In genomic region chr5:131170540-131171275, GRCh38 we compare ENCODE assay signal across 1 cellular context.
TF ChIP-seq lines count a peak whose summit lies in the region.

TSS of gene LYRM7 (plus strand) at chr5:131170944. CDS start at chr5:131171021, 77 bp downstream.

TF ChIP-seq in HepG2, 621 proteins besides CTCF, POLR2A, EP300 and RAD21 (continued from another document and continues in another):
- no peak; the same call in 1 of the 2 replicates for TF ChIP-seq ZHX1 (CRISPR knock-in tag; IDR thresholded peaks at IDR 0.05; ENCODE audit: low read depth)
- TF ChIP-seq DPF2 (CRISPR knock-in tag; IDR thresholded peaks at IDR 0.05; ENCODE audit: borderline replicate concordance, low read depth): no peak
- TF ChIP-seq SNRNP70 (IDR thresholded peaks at IDR 0.05; ENCODE audit: low read depth, low read length): no peak
- peak; percentile 34; the same call in 1 of the 2 replicates for TF ChIP-seq HNF4A (CRISPR knock-in tag; IDR thresholded peaks at IDR 0.05)
- TF ChIP-seq RXRB (CRISPR knock-in tag; IDR thresholded peaks at IDR 0.05; ENCODE audit: borderline replicate concordance): peak; percentile 63
- TF ChIP-seq FOXK1 (CRISPR knock-in tag; IDR thresholded peaks at IDR 0.05; ENCODE audit: borderline replicate concordance, low read depth): peak; percentile 51; the same call in 1 of the 2 replicates
- TF ChIP-seq PHF8 (CRISPR knock-in tag; IDR thresholded peaks at IDR 0.05): peak; percentile 71
- TF ChIP-seq ZSCAN9 (CRISPR knock-in tag; IDR thresholded peaks at IDR 0.05; ENCODE audit: borderline replicate concordance): peak; percentile 28; the same call in 1 of the 2 replicates
- TF ChIP-seq NBN (conservative IDR thresholded peaks at IDR 0.05): no peak
- TF ChIP-seq HHEX (CRISPR knock-in tag; IDR thresholded peaks at IDR 0.05): 0 out of 2 replicates have a peak, but pooled peaks have one; percentile 37
- no peak for TF ChIP-seq GMEB2 (CRISPR knock-in tag; IDR thresholded peaks at IDR 0.05; ENCODE audit: low read depth)
- TF ChIP-seq, protein P1, sequence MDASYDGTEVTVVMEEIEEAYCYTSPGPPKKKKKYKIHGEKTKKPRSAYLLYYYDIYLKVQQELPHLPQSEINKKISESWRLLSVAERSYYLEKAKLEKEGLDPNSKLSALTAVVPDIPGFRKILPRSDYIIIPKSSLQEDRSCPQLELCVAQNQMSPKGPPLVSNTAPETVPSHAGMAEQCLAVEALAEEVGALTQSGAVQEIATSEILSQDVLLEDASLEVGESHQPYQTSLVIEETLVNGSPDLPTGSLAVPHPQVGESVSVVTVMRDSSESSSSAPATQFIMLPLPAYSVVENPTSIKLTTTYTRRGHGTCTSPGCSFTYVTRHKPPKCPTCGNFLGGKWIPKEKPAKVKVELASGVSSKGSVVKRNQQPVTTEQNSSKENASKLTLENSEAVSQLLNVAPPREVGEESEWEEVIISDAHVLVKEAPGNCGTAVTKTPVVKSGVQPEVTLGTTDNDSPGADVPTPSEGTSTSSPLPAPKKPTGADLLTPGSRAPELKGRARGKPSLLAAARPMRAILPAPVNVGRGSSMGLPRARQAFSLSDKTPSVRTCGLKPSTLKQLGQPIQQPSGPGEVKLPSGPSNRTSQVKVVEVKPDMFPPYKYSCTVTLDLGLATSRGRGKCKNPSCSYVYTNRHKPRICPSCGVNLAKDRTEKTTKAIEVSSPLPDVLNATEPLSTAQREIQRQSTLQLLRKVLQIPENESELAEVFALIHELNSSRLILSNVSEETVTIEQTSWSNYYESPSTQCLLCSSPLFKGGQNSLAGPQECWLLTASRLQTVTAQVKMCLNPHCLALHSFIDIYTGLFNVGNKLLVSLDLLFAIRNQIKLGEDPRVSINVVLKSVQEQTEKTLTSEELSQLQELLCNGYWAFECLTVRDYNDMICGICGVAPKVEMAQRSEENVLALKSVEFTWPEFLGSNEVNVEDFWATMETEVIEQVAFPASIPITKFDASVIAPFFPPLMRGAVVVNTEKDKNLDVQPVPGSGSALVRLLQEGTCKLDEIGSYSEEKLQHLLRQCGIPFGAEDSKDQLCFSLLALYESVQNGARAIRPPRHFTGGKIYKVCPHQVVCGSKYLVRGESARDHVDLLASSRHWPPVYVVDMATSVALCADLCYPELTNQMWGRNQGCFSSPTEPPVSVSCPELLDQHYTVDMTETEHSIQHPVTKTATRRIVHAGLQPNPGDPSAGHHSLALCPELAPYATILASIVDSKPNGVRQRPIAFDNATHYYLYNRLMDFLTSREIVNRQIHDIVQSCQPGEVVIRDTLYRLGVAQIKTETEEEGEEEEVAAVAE (CRISPR knock-in tag; IDR thresholded peaks at IDR 0.05; ENCODE audit: borderline replicate concordance): peak; percentile 96
- TF ChIP-seq ZNF280B (CRISPR knock-in tag; IDR thresholded peaks at IDR 0.05; ENCODE audit: borderline replicate concordance): 0 out of 2 replicates have a peak, but pooled peaks have one; percentile 50
- TF ChIP-seq ZNF747 (CRISPR knock-in tag; IDR thresholded peaks at IDR 0.05; ENCODE audit: borderline replicate concordance): peak; percentile 74; the same call in 1 of the 2 replicates
- TF ChIP-seq ZNF263 (CRISPR knock-in tag; IDR thresholded peaks at IDR 0.05): no peak
- TF ChIP-seq ETV5 (CRISPR knock-in tag; IDR thresholded peaks at IDR 0.05; ENCODE audit: borderline replicate concordance): peak; percentile 71
- no peak for TF ChIP-seq ATRX (CRISPR knock-in tag; IDR thresholded peaks at IDR 0.05; ENCODE audit: borderline replicate concordance)
- TF ChIP-seq, protein P2, sequence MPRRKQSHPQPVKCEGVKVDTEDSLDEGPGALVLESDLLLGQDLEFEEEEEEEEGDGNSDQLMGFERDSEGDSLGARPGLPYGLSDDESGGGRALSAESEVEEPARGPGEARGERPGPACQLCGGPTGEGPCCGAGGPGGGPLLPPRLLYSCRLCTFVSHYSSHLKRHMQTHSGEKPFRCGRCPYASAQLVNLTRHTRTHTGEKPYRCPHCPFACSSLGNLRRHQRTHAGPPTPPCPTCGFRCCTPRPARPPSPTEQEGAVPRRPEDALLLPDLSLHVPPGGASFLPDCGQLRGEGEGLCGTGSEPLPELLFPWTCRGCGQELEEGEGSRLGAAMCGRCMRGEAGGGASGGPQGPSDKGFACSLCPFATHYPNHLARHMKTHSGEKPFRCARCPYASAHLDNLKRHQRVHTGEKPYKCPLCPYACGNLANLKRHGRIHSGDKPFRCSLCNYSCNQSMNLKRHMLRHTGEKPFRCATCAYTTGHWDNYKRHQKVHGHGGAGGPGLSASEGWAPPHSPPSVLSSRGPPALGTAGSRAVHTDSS (CRISPR knock-in tag; conservative IDR thresholded peaks at IDR 0.05): no peak
- TF ChIP-seq HOXD1 (CRISPR knock-in tag; IDR thresholded peaks at IDR 0.05): no peak
- no peak for TF ChIP-seq TMF1 (CRISPR knock-in tag; IDR thresholded peaks at IDR 0.05; ENCODE audit: low read depth)
- TF ChIP-seq KAT8 (CRISPR knock-in tag; IDR thresholded peaks at IDR 0.05): peak; percentile 93
- TF ChIP-seq NFYC (CRISPR knock-in tag; IDR thresholded peaks at IDR 0.05): peak; percentile 87
- TF ChIP-seq PHF20 (CRISPR knock-in tag; IDR thresholded peaks at IDR 0.05): peak; percentile 86
- no peak for TF ChIP-seq ZNF3 (CRISPR knock-in tag; IDR thresholded peaks at IDR 0.05)
- no peak for TF ChIP-seq ELK4 (CRISPR knock-in tag; IDR thresholded peaks at IDR 0.05; ENCODE audit: borderline replicate concordance)
- TF ChIP-seq TBX3 (IDR thresholded peaks at IDR 0.05; ENCODE audit: borderline replicate concordance): no peak
- TF ChIP-seq, protein P3, sequence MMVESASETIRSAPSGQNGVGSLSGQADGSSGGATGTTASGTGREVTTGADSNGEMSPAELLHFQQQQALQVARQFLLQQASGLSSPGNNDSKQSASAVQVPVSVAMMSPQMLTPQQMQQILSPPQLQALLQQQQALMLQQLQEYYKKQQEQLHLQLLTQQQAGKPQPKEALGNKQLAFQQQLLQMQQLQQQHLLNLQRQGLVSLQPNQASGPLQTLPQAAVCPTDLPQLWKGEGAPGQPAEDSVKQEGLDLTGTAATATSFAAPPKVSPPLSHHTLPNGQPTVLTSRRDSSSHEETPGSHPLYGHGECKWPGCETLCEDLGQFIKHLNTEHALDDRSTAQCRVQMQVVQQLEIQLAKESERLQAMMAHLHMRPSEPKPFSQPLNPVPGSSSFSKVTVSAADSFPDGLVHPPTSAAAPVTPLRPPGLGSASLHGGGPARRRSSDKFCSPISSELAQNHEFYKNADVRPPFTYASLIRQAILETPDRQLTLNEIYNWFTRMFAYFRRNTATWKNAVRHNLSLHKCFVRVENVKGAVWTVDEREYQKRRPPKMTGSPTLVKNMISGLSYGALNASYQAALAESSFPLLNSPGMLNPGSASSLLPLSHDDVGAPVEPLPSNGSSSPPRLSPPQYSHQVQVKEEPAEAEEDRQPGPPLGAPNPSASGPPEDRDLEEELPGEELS (CRISPR knock-in tag; IDR thresholded peaks at IDR 0.05): 0 out of 2 replicates have a peak, but pooled peaks have one; percentile 25
- TF ChIP-seq ZNF256 (CRISPR knock-in tag; conservative IDR thresholded peaks at IDR 0.05): no peak
- TF ChIP-seq DR1 (CRISPR knock-in tag; IDR thresholded peaks at IDR 0.05): peak; percentile 65
- TF ChIP-seq ZNF296 (CRISPR knock-in tag; conservative IDR thresholded peaks at IDR 0.05): no peak
- TF ChIP-seq PCBP1 (IDR thresholded peaks at IDR 0.05; ENCODE audit: borderline replicate concordance, low read depth, low read length): no peak
- TF ChIP-seq ZNF891 (CRISPR knock-in tag; IDR thresholded peaks at IDR 0.05): no peak
- peak; percentile 95 for TF ChIP-seq CHD2 (IDR thresholded peaks at IDR 0.05; ENCODE audit: low read depth, low read length)
- TF ChIP-seq PAF1 (CRISPR knock-in tag; IDR thresholded peaks at IDR 0.05): no peak
- no peak for TF ChIP-seq ZNF557 (CRISPR knock-in tag; IDR thresholded peaks at IDR 0.05)
- TF ChIP-seq ATF7 (IDR thresholded peaks at IDR 0.05): no peak
- no peak for TF ChIP-seq ATF7 (CRISPR knock-in tag; IDR thresholded peaks at IDR 0.05)
- TF ChIP-seq ZNF138 (CRISPR knock-in tag; IDR thresholded peaks at IDR 0.05; ENCODE audit: low read depth): 0 out of 2 replicates have a peak, but pooled peaks have one; percentile 2
- no peak for TF ChIP-seq ZNF724P (CRISPR knock-in tag; IDR thresholded peaks at IDR 0.05; ENCODE audit: borderline replicate concordance)
- no peak for TF ChIP-seq MAFK (conservative IDR thresholded peaks at IDR 0.05 in 1 of 2, IDR thresholded peaks at IDR 0.05 in 1 of 2; ENCODE audit: low read length in 2 of 2)
- no peak for TF ChIP-seq ZNF446 (CRISPR knock-in tag; IDR thresholded peaks at IDR 0.05)
- peak; percentile 85 for TF ChIP-seq MXI1 (IDR thresholded peaks at IDR 0.05; ENCODE audit: borderline replicate concordance, low read depth, low read length)
- peak; percentile 69 for TF ChIP-seq UBTF (CRISPR knock-in tag; IDR thresholded peaks at IDR 0.05)
- TF ChIP-seq ARNT2 (CRISPR knock-in tag; IDR thresholded peaks at IDR 0.05; ENCODE audit: low read depth): peak; percentile 88; the same call in 1 of the 2 replicates
- TF ChIP-seq ZNF619 (CRISPR knock-in tag; IDR thresholded peaks at IDR 0.05): no peak
- TF ChIP-seq FOXA3 (CRISPR knock-in tag; IDR thresholded peaks at IDR 0.05): peak; percentile 46; the same call in 1 of the 2 replicates
- TF ChIP-seq ZBTB20 (CRISPR knock-in tag; IDR thresholded peaks at IDR 0.05; ENCODE audit: borderline replicate concordance, low read depth): 0 out of 2 replicates have a peak, but pooled peaks have one; percentile 9
